9 cellular contexts compared by ENCODE assay signal in the genomic region with DNA sequence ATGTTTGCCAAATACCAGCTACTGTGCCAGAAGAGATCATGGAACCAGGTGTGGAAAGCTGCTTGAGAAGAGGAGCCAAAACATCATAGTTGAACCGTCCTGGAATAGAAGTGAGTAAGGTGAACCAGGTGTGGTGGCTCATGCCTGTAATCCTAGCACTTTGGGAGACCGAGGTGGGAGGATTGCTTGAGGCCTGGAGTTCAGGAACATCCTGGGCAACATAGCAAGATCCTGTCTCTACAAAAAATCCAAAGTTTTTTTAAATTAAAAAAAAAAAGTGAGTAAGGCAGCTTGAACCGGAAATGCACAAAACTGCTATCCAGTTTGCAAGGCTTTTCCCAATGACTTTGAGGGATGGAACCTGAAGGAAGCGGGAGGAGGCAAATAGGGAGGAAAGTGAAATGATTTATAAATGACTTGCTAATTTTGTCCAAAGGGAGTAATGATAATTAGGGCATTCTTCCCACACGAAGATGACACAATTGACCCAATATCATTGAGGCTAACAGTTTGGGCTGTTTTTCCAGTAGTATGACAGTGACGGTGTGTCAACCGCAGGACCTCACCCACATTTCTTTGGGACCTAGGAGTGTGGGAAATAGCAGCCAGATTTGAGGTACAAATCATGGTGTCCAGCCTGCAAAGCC. TPM values are rescaled to one million over a fixed set of nuclear protein-coding genes. Genes with fewer than 3 reads are reported as not detected.
A peak's percentile ranks its signal among the peaks of the same experiment; 100 is the strongest.
DNase-seq lines count a peak whose midpoint lies in the region; ATAC-seq and TF ChIP-seq lines count a peak whose summit lies in the region.
"Had no signal": no experiment of that assay in that cellular context is flagged by ENCODE, and none has a peak within 500 bp of the region (broad histone marks: within the 10 kb centered on the region; RNA-seq: fewer than 3 reads in every experiment).

No MANE protein-coding gene starts in this region.

- TF ChIP-seq CTCF in AG04450 (IDR thresholded peaks at IDR 0.05; ENCODE audit: low read depth, low read length): no peak
- TF ChIP-seq CTCF in Panc1 (IDR thresholded peaks at IDR 0.05): no peak
- TF ChIP-seq CTCF in fibroblast of the aortic adventitia (IDR thresholded peaks at IDR 0.05; ENCODE audit: insufficient read depth, low read length): no peak
- no peak for TF ChIP-seq CTCF in osteocyte (IDR thresholded peaks at IDR 0.05)

- ATAC-seq in Panc1: no peak
- no peak for ATAC-seq in HG03135 (IDR thresholded peaks at IDR 0.05; ENCODE audit: unreplicated experiment)

- in situ Hi-C loops in Panc1 (cut with HindIII; ENCODE audit: low pct_unique_long_range_greater_than_20kb, low sequenced_read_pairs): no loop called here

- POLR2A ChIA-PET in AG04450 (lab: Yijun Ruan, JAX) (interaction anchor here (0.5 to 1.9 kb wide), 3 partner anchors 8 to 46 kb away, joined by 3 to 4 read pairs (median 3); no protein-coding TSS in a partner anchor), Panc1 (lab: Charles Lee) (no interaction called here)

- H3K4me1 Mint-ChIP-seq in osteocyte (ENCODE audit: unreplicated experiment): peaks cover 48% of the 10 kb centered on the region

- BruUV-seq in Panc1 (replicated peaks; lab: Mats Ljungman, UMichigan): no TSS peak

- peaks cover 2% of the 10 kb centered on the region for H3K36me3 Mint-ChIP-seq in osteocyte (ENCODE audit: unreplicated experiment)

- H3K36me3 ChIP-seq in Panc1 (ENCODE audit: control insufficient read depth, insufficient read depth, low read length): peaks cover 4% of the 10 kb centered on the region; the same call in 1 of the 2 replicates

- intact Hi-C loops in Panc1 (cut with micrococcal nuclease; ENCODE audit: unreplicated experiment): loop anchor here (5.0 to 10.0 kb wide), 2 partner anchors 64 to 114 kb away; no protein-coding TSS in a partner anchor

- no peaks in the 10 kb centered on the region for H3K9me3 ChIP-seq in AG04450 (ENCODE audit: control insufficient read depth, insufficient read depth, low read length)
- no peaks in the 10 kb centered on the region for H3K9me3 ChIP-seq in Panc1 (ENCODE audit: control insufficient read depth, insufficient read depth, low read depth, low read length)

- DNase-seq in AG04450 (ENCODE audit: low read depth, low spot score) (no peak), Panc1 (ENCODE audit: low read depth, low spot score) (no peak), fibroblast of the aortic adventitia (ENCODE audit: low read depth) (no peak), osteocyte (ENCODE audit: extremely low spot score, unreplicated experiment) (no peak), kidney glomerular epithelial cell (lab: John Stamatoyannopoulos, UW) (no peak), NCI-H2171 treated with DMSO at 0.1 percent for 48 hours (lab: John Stamatoyannopoulos, UW) (no peak), NCI-H128 (lab: John Stamatoyannopoulos, UW; ENCODE audit: unreplicated experiment) (no peak)
- DNase-seq: activated T-cell treated with anti-CD3 and anti-CD28 coated beads for 4 hours had no signal

- H3K4me3 ChIP-seq in AG04450 (ENCODE audit: low read depth, low read length) (peak overlapping the region; percentile 64), Panc1 (ENCODE audit: low read depth in 2 of 2, low read length in 2 of 2) (peak overlapping the region; percentile 75), fibroblast of the aortic adventitia (ENCODE audit: low read depth, low read length) (peak overlapping the region; percentile 66)

- H3K4me3 Mint-ChIP-seq in osteocyte (ENCODE audit: unreplicated experiment): peak overlapping the region; percentile 92

- H3K27me3 ChIP-seq in AG04450 (ENCODE audit: control insufficient read depth, insufficient read depth, low read length) (no peaks in the 10 kb centered on the region), Panc1 (ENCODE audit: control insufficient read depth, insufficient read depth, low read length) (no peaks in the 10 kb centered on the region)

- H3K27ac ChIP-seq in AG04450 (ENCODE audit: low read depth, low read length) (peak overlapping the region; percentile 91), Panc1 (ENCODE audit: low read length) (peak overlapping the region; percentile 88)

- H3K4me1 ChIP-seq in Panc1 (ENCODE audit: control insufficient read depth, insufficient read depth, low read length): peaks cover 11% of the 10 kb centered on the region

- peak overlapping the region; percentile 99 for H3K27ac Mint-ChIP-seq in osteocyte (ENCODE audit: unreplicated experiment)

- no peaks in the 10 kb centered on the region for H3K9me3 Mint-ChIP-seq in osteocyte (ENCODE audit: unreplicated experiment)

- no peaks in the 10 kb centered on the region for H3K27me3 Mint-ChIP-seq in osteocyte (ENCODE audit: unreplicated experiment)

- CTCF ChIA-PET in AG04450 (lab: Charles Lee): interaction anchor here (1.0 to 2.2 kb wide), 2 partner anchors 75 to 113 kb away, joined by 3 to 12 read pairs; no protein-coding TSS in a partner anchor
- CTCF ChIA-PET in Panc1 (lab: Charles Lee): interaction anchor here (0.5 to 1.1 kb wide), 2 partner anchors 35 to 113 kb away, joined by 3 to 7 read pairs; no protein-coding TSS in a partner anchor

RNA-seq across cellular contexts. Expression of gene CNN3, which starts 1.5 kb away (rescaled TPM):
- 374 and 438 TPM in 2 replicates for polyA plus RNA-seq in AG04450 (2011; rRNA removed)
- polyA minus RNA-seq in AG04450 (2011; rRNA and poly(A)+ RNA removed): 307 and 327 TPM in 2 replicates
- 72.3 TPM for total RNA-seq in Panc1 (2021; ENCODE audit: unreplicated experiment)
- 40.7 TPM for polyA plus RNA-seq in Panc1 (2012; ENCODE audit: insufficient read length)
- 211 and 318 TPM in 2 replicates for total RNA-seq in fibroblast of the aortic adventitia (ENCODE audit: low replicate concordance)
- total RNA-seq in osteocyte: 223 and 238 TPM in 2 replicates
